15 cellular contexts compared by ENCODE assay signal in the genomic region with DNA sequence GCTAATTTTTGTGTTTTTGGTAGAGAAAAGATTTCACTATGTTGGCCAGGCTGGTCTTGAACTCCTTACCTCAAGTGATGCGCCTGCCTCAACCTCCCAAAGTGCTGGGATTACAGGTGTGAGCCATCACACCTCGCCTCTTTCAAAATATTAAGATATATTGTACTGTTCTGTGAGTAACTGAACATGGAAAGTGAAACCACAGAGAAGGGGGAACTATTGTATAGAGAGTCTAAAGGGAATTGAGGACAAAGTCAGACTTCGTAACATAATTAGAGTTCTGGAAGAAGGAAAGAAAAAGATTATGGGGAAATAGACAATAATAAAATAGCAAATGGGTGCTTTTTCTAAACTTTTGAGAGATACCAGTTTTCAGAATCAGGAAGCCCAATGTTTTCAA.
"Had no signal": no experiment of that assay in that cellular context is flagged by ENCODE, and none has a peak within 500 bp of the region (broad histone marks: within the 10 kb centered on the region; RNA-seq: fewer than 3 reads in every experiment).

No MANE protein-coding gene starts in this region.

- H2AFZ ChIP-seq: hepatocyte had no signal

- H3K4me2 ChIP-seq: hepatocyte had no signal

- H3K4me1 ChIP-seq: breast epithelium, psoas muscle had no signal

- H3K4me3 ChIP-seq: breast epithelium, hepatocyte, lung, psoas muscle, right lobe of liver, upper lobe of left lung had no signal

- H3K36me3 ChIP-seq: breast epithelium, right lobe of liver, upper lobe of left lung had no signal

- H3K27me3 ChIP-seq: breast epithelium, hepatocyte, right lobe of liver, upper lobe of left lung had no signal

- H3K27ac ChIP-seq: breast epithelium, hepatocyte, psoas muscle, right lobe of liver, upper lobe of left lung had no signal

- H3K9me3 ChIP-seq: breast epithelium, psoas muscle, right lobe of liver, upper lobe of left lung had no signal

- DNase-seq: activated CD4-positive, alpha-beta memory T cell treated with anti-CD3 and anti-CD28 coated beads, Interleukin-2, amount 10 ng/mL, durations not matched to agents 7 days and 5 days; activated CD8-positive, alpha-beta memory T cell treated with anti-CD3 and anti-CD28 coated beads, Interleukin-2, amount 50 U/mL, for 4 hours; activated naive CD8-positive, alpha-beta T cell treated with anti-CD3 and anti-CD28 coated beads, Interleukin-2, amount 10 ng/mL, durations not matched to agents 7 days and 5 days; anterior cingulate cortex; endodermal cell; erythroblast; nephron progenitor cell; psoas muscle; right lobe of liver; stimulated activated CD4-positive, alpha-beta T cell treated with anti-CD3 and anti-CD28 coated beads, Interleukin-2, amount 100 ng/mL, for 24 hours; stimulated activated naive CD8-positive, alpha-beta T cell treated with anti-CD3 and anti-CD28 coated beads, Interleukin-15, Interleukin-2, amounts not matched to agents 100 U/mL and 50 U/mL, for 24 hours; upper lobe of left lung had no signal

- H3K79me2 ChIP-seq: hepatocyte had no signal

- ATAC-seq: psoas muscle; stimulated activated naive CD8-positive, alpha-beta T cell treated with anti-CD3 and anti-CD28 coated beads, Interleukin-15, Interleukin-2, amounts not matched to agents 100 U/mL and 50 U/mL, for 24 hours had no signal
